Comparison of ENCODE assay signal across 8 cellular contexts in the genomic region with DNA sequence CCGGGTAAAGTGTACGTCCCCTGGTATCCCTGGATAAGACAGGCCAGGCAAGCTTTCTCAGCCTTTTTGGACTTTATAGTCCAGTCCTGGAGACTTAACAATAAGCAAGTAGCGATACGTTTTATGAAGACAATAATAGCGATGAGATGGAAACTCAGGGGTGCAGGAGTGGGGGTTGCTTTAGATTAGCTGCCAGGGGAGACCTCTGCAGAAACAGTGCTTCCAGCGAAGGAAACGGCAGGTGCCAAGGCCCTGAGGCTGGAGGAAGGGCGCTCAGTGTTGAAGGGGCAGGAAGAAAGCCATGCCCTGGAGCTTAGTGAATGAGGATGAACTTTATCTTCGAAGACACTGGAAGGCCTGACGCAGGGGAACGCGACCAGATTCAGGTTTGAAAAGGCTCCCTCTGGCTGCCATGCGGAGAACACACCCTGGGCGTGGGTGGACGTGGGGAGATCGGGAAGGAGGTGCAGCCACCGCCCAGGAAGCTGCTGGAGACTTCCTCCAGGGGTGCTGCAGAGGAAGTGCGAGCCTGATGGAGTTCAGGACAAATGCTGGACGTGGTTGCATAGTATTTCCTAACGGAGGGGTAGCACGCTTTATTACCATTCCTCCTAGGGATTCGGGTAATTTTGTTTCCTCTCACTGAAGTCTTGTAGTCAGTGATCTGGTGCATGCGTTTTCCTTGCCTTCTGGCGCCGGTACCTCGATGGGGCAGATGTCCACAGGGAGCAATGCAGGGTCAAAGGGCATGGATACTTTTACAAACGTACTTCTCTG. TPM values are rescaled to one million over a fixed set of nuclear protein-coding genes. Genes with fewer than 3 reads are reported as not detected.
DNase-seq lines count a peak whose midpoint lies in the region; ATAC-seq and TF ChIP-seq lines count a peak whose summit lies in the region.

No MANE protein-coding gene starts in this region.

- TF ChIP-seq CTCF in WTC11 (IDR thresholded peaks at IDR 0.05): peak; percentile 61
- TF ChIP-seq CTCF in coronary artery (IDR thresholded peaks at IDR 0.05): peak; percentile 77
- peak in 1 of 3 donors; percentile 80 for TF ChIP-seq CTCF in lower leg skin (IDR thresholded peaks at IDR 0.05)

- CTCF ChIA-PET in WTC11 (lab: Charles Lee): interaction anchor here (0.6 to 2.3 kb wide), 30 partner anchors 9 to 249 kb away, joined by 3 to 53 read pairs (median 5); a partner anchor contains a TSS

- TF ChIP-seq POLR2A in lower leg skin (IDR thresholded peaks at IDR 0.05): no peak

- POLR2A ChIA-PET in WTC11 (lab: Charles Lee): interaction anchor here (0.5 to 1.9 kb wide), 11 partner anchors 17 to 1484 kb away, joined by 3 to 10 read pairs (median 5); a partner anchor contains a TSS

- peak; percentile 87 for DNase-seq in activated naive CD4-positive, alpha-beta T cell treated with Interleukin-2 at 50 U/mL for 16 hours
- no peak for DNase-seq in activated naive CD4-positive, alpha-beta T cell (lab: John Stamatoyannopoulos, UW)
- DNase-seq in WTC11 (ENCODE audit: low spot score) (peak; percentile 88), coronary artery (ENCODE audit: low spot score) (peak; percentile 94), lower leg skin (ENCODE audit: low spot score in 2 of 2) (peak; percentile 93 to 98), NCI-H345 (lab: John Stamatoyannopoulos, UW) (no peak)
- DNase-seq in stimulated activated CD4-positive, alpha-beta T cell treated with anti-CD3 and anti-CD28 coated beads, TNF-alpha, amount 100 ng/mL, for 4 hours (ENCODE audit: low read depth in 3 of 3): peak; percentile 50 to 73 (median 68)

- WGBS in lower leg skin, 2 donors: 8 to 9% methylated on average over 24 to 27 of the region's 27 CpGs

- H3K27ac ChIP-seq in coronary artery: peak overlapping the region; percentile 90 to 93

- no peaks in the 10 kb centered on the region for H3K9me3 Mint-ChIP-seq in WTC11

- no peak overlapping the region for H3K4me3 Mint-ChIP-seq in WTC11

- H3K27ac Mint-ChIP-seq in WTC11: no peak overlapping the region

- H3K4me3 ChIP-seq in coronary artery (peak overlapping the region; percentile 69), lower leg skin (ENCODE audit: low read depth, poor library complexity, severe bottlenecking) (no peak overlapping the region)

- H3K36me3 Mint-ChIP-seq in WTC11: 0 out of 2 replicates have a peak, but pooled peaks cover 2% of the 10 kb centered on the region

- no peaks in the 10 kb centered on the region for H3K27me3 Mint-ChIP-seq in WTC11 (ENCODE audit: low read depth)

- ATAC-seq in HG03196 (IDR thresholded peaks at IDR 0.05; ENCODE audit: unreplicated experiment): peak; percentile 43
- ATAC-seq in WTC11: peak; percentile 39

- intact Hi-C loops in lower leg skin (cut with DNase I; ENCODE audit: low total_unique reads): no loop called here

- peaks cover 14% of the 10 kb centered on the region for H3K4me1 Mint-ChIP-seq in WTC11

TF ChIP-seq in WTC11, 78 proteins besides CTCF, POLR2A, EP300 and RAD21 (continues in another document):
- TF ChIP-seq, protein P1, sequence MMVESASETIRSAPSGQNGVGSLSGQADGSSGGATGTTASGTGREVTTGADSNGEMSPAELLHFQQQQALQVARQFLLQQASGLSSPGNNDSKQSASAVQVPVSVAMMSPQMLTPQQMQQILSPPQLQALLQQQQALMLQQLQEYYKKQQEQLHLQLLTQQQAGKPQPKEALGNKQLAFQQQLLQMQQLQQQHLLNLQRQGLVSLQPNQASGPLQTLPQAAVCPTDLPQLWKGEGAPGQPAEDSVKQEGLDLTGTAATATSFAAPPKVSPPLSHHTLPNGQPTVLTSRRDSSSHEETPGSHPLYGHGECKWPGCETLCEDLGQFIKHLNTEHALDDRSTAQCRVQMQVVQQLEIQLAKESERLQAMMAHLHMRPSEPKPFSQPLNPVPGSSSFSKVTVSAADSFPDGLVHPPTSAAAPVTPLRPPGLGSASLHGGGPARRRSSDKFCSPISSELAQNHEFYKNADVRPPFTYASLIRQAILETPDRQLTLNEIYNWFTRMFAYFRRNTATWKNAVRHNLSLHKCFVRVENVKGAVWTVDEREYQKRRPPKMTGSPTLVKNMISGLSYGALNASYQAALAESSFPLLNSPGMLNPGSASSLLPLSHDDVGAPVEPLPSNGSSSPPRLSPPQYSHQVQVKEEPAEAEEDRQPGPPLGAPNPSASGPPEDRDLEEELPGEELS (CRISPR knock-in tag; IDR thresholded peaks at IDR 0.05): 0 out of 2 replicates have a peak, but pooled peaks have one; percentile 53
- TF ChIP-seq ETV6 (CRISPR knock-in tag; IDR thresholded peaks at IDR 0.05): peak; percentile 60; the same call in 1 of the 2 replicates
- no peak for TF ChIP-seq ZNF138 (CRISPR knock-in tag; conservative IDR thresholded peaks at IDR 0.05)
- peak; percentile 45; the same call in 1 of the 2 replicates for TF ChIP-seq ZNF423 (CRISPR knock-in tag; IDR thresholded peaks at IDR 0.05)
- 0 out of 2 replicates have a peak, but pooled peaks have one; percentile 21 for TF ChIP-seq GABPB1 (CRISPR knock-in tag; IDR thresholded peaks at IDR 0.05)
- TF ChIP-seq GTF2I (CRISPR knock-in tag; conservative IDR thresholded peaks at IDR 0.05): peak; percentile 62; the same call in 1 of the 2 replicates
- no peak for TF ChIP-seq ZNF416 (CRISPR knock-in tag; IDR thresholded peaks at IDR 0.05)
- TF ChIP-seq, protein P2, sequence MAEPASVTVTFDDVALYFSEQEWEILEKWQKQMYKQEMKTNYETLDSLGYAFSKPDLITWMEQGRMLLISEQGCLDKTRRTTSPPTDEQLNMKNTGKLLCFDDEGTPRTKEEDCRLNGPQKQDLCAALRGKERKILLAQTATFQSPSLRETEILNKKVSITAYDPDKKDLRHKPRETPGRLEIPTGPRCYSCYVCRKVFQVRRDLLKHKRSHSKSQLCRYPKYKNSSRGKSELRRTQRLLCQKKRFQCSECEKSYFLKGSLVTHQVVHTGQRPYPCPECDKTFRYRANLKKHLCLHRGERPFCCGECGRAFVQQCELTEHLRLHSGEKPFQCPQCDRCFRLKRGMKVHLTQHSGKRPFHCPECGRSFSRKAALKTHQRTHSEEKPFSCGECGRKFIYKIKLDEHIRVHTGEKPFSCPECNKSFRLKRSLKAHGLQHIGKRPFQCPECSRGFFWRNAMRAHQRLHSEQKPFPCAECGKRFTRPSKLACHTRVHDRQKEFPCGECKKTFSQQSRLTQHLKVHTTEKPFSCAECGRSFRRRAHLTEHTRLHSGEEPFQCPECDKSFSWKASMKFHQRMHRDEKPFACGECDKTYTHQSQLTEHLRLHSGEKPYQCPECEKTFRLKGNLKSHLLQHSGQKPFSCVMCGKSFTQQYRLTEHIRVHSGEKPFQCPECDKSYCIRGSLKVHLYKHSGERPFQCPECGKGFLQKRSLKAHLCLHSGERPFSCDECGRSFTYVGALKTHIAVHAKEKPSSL (CRISPR knock-in tag; conservative IDR thresholded peaks at IDR 0.05): 0 out of 2 replicates have a peak, but pooled peaks have one; percentile 1
- TF ChIP-seq, protein P3, sequence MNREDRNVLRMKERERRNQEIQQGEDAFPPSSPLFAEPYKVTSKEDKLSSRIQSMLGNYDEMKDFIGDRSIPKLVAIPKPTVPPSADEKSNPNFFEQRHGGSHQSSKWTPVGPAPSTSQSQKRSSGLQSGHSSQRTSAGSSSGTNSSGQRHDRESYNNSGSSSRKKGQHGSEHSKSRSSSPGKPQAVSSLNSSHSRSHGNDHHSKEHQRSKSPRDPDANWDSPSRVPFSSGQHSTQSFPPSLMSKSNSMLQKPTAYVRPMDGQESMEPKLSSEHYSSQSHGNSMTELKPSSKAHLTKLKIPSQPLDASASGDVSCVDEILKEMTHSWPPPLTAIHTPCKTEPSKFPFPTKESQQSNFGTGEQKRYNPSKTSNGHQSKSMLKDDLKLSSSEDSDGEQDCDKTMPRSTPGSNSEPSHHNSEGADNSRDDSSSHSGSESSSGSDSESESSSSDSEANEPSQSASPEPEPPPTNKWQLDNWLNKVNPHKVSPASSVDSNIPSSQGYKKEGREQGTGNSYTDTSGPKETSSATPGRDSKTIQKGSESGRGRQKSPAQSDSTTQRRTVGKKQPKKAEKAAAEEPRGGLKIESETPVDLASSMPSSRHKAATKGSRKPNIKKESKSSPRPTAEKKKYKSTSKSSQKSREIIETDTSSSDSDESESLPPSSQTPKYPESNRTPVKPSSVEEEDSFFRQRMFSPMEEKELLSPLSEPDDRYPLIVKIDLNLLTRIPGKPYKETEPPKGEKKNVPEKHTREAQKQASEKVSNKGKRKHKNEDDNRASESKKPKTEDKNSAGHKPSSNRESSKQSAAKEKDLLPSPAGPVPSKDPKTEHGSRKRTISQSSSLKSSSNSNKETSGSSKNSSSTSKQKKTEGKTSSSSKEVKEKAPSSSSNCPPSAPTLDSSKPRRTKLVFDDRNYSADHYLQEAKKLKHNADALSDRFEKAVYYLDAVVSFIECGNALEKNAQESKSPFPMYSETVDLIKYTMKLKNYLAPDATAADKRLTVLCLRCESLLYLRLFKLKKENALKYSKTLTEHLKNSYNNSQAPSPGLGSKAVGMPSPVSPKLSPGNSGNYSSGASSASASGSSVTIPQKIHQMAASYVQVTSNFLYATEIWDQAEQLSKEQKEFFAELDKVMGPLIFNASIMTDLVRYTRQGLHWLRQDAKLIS (CRISPR knock-in tag; IDR thresholded peaks at IDR 0.05; ENCODE audit: borderline replicate concordance): no peak
- peak; percentile 91; the same call in 1 of the 2 replicates for TF ChIP-seq RORB (CRISPR knock-in tag; IDR thresholded peaks at IDR 0.05)
- TF ChIP-seq, protein P4, sequence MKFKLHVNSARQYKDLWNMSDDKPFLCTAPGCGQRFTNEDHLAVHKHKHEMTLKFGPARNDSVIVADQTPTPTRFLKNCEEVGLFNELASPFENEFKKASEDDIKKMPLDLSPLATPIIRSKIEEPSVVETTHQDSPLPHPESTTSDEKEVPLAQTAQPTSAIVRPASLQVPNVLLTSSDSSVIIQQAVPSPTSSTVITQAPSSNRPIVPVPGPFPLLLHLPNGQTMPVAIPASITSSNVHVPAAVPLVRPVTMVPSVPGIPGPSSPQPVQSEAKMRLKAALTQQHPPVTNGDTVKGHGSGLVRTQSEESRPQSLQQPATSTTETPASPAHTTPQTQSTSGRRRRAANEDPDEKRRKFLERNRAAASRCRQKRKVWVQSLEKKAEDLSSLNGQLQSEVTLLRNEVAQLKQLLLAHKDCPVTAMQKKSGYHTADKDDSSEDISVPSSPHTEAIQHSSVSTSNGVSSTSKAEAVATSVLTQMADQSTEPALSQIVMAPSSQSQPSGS (CRISPR knock-in tag; IDR thresholded peaks at IDR 0.05; ENCODE audit: borderline replicate concordance, low read depth): no peak
- 0 out of 2 replicates have a peak, but pooled peaks have one; percentile 22 for TF ChIP-seq NFATC4 (CRISPR knock-in tag; IDR thresholded peaks at IDR 0.05)

RNA-seq across cellular contexts. Expression of a gene that starts 26.1 kb away (rescaled TPM):
- total RNA-seq in WTC11 (2021) (530 to 561 TPM (median 544 TPM) in 3 replicates), lower leg skin (1,000 to 10,000 TPM; 1,350 to 1,636 (median 1,452) TPM)

RNA-seq across cellular contexts. Expression of a gene that starts 48.4 kb away (rescaled TPM):
- 31.7 to 40.5 TPM (median 33.0 TPM) in 3 replicates for total RNA-seq in WTC11 (2021)
- 10 to 100 TPM in 3 of 4 donors, 1 to 10 TPM in 1; 8.9 to 16.9 (median 13.5) TPM for total RNA-seq in lower leg skin

RNA-seq across cellular contexts. Expression of a gene that starts 52.9 kb away (rescaled TPM):
- total RNA-seq in WTC11 (2021) (11.5 to 11.9 TPM (median 11.8 TPM) in 3 replicates), lower leg skin (10 to 100 TPM in 2 of 4 donors, 1 to 10 TPM in 2; 6.7 to 19.2 (median 12.1) TPM)

Comparison
In these comparisons a context has a peak if more than half of its experiments do, and no peak if none do; other contexts are left out.
1. DNase-seq: peak in activated naive CD4-positive, alpha-beta T cell treated with Interleukin-2 at 50 U/mL for 16 hours (single experiment), WTC11 (single experiment), coronary artery (single experiment), lower leg skin (2 of 2) and stimulated activated CD4-positive, alpha-beta T cell treated with anti-CD3 and anti-CD28 coated beads, TNF-alpha, amount 100 ng/mL, for 4 hours (3 of 3); none in activated naive CD4-positive, alpha-beta T cell (0 of 4) and NCI-H345 (single experiment).